ENCODE assay signal across 9 cellular contexts in genomic region chrX:45743081-45743533, GRCh38.
A peak's percentile ranks its signal among the peaks of the same experiment; 100 is the strongest.
DNase-seq lines count a peak whose midpoint lies in the region; ATAC-seq and TF ChIP-seq lines count a peak whose summit lies in the region.
"Had no signal": no experiment of that assay in that cellular context is flagged by ENCODE, and none has a peak within 500 bp of the region (broad histone marks: within the 10 kb centered on the region; RNA-seq: fewer than 3 reads in every experiment).

No MANE protein-coding gene starts in this region.

- H3K4ac ChIP-seq in mesendoderm (ENCODE audit: low read depth, low read length) = no peak overlapping the region

- no peak overlapping the region for H3K23ac ChIP-seq in mesendoderm (ENCODE audit: low read length)

- no peaks in the 10 kb centered on the region for H3K9me3 ChIP-seq in left lung

- H3K36me3 ChIP-seq in mesendoderm (ENCODE audit: control insufficient read depth, insufficient read depth, low read length) (peaks cover 2% of the 10 kb centered on the region), left lung (peaks cover 0 to 14% of the 10 kb centered on the region in 2 donors)

- no peak overlapping the region for H4K5ac ChIP-seq in mesendoderm (ENCODE audit: low read length)

- H3K4me3 Mint-ChIP-seq in activated naive CD8-positive, alpha-beta T cell treated with anti-CD3 and anti-CD28 coated beads, Interleukin-2, amount 50 U/mL, for 24 hours = no peak overlapping the region
- H3K4me3 Mint-ChIP-seq: stimulated activated memory B cell treated with anti-CD40 and anti-IgM and Interleukin-4, amounts not matched to agents 10 μg/mL and 1 μg/mL and 100 μg/mL, for 72 hours had no signal

- peaks cover 23% of the 10 kb centered on the region for H3K4me1 Mint-ChIP-seq in activated naive CD8-positive, alpha-beta T cell treated with anti-CD3 and anti-CD28 coated beads, Interleukin-2, amount 50 U/mL, for 24 hours

- H3K4me1 ChIP-seq in mesendoderm (ENCODE audit: control insufficient read depth, low read depth, low read length) (no peaks in the 10 kb centered on the region), left lung (peaks cover 0 to under 1% of the 10 kb centered on the region in 2 donors)
- H3K4me1 ChIP-seq: parathyroid adenoma had no signal

- H3K9me3 Mint-ChIP-seq in activated naive CD8-positive, alpha-beta T cell treated with anti-CD3 and anti-CD28 coated beads, Interleukin-2, amount 50 U/mL, for 24 hours = no peaks in the 10 kb centered on the region
- H3K9me3 Mint-ChIP-seq: stimulated activated memory B cell treated with anti-CD40 and anti-IgM and Interleukin-4, amounts not matched to agents 10 μg/mL and 1 μg/mL and 100 μg/mL, for 72 hours had no signal

- H2BK120ac ChIP-seq in mesendoderm (ENCODE audit: low read depth, low read length) = no peak overlapping the region

- no peaks in the 10 kb centered on the region for H3K79me2 ChIP-seq in mesendoderm (ENCODE audit: control insufficient read depth, insufficient read depth, low read length)
- H3K79me2 ChIP-seq: parathyroid adenoma had no signal

- H3K56ac ChIP-seq in mesendoderm (ENCODE audit: low read length) = no peak overlapping the region

- H3K27ac Mint-ChIP-seq in activated naive CD8-positive, alpha-beta T cell treated with anti-CD3 and anti-CD28 coated beads, Interleukin-2, amount 50 U/mL, for 24 hours = no peak overlapping the region
- H3K27ac Mint-ChIP-seq: stimulated activated memory B cell treated with anti-CD40 and anti-IgM and Interleukin-4, amounts not matched to agents 10 μg/mL and 1 μg/mL and 100 μg/mL, for 72 hours had no signal

- H3K18ac ChIP-seq in mesendoderm (ENCODE audit: low read length) = no peak overlapping the region

- peak; percentile 54 for DNase-seq in GM04503 (ENCODE audit: low read depth)
- DNase-seq in HPDE6-E6E7 (ENCODE audit: extremely low spot score) = peak; percentile 16
- DNase-seq in activated naive CD8-positive, alpha-beta T cell treated with anti-CD3 and anti-CD28 coated beads, Interleukin-2, amount 50 U/mL, for 24 hours = no peak
- peak; percentile 49 for DNase-seq in mesendoderm
- no peak for DNase-seq in left lung
- no peak for DNase-seq in NCI-H2196 treated with DMSO at 0.1 percent for 48 hours (lab: John Stamatoyannopoulos, UW; ENCODE audit: unreplicated experiment)
- no peak for DNase-seq in activated CD4-positive, alpha-beta T cell treated with anti-CD3 and anti-CD28 coated beads for 4 hours

- H3K36me3 Mint-ChIP-seq in activated naive CD8-positive, alpha-beta T cell treated with anti-CD3 and anti-CD28 coated beads, Interleukin-2, amount 50 U/mL, for 24 hours (ENCODE audit: low read depth) = peaks cover 33% of the 10 kb centered on the region

- intact Hi-C loops in left lung (cut with DNase I) = no loop called here

- H4K8ac ChIP-seq in mesendoderm (ENCODE audit: low read depth, low read length) = no peak overlapping the region

- no peaks in the 10 kb centered on the region for H3K79me1 ChIP-seq in mesendoderm (ENCODE audit: low read length)

- WGBS in mesendoderm (ENCODE audit: extremely low coverage, insufficient coverage, low lambda C conversion rate) = no CpG with 5 or more reads among the region's 5 CpGs

- no peak overlapping the region for H2BK15ac ChIP-seq in mesendoderm (replicated peaks; ENCODE audit: low read depth)

- TF ChIP-seq CTCF in left lung (IDR thresholded peaks at IDR 0.05) = no peak

- H3K9ac ChIP-seq in mesendoderm (ENCODE audit: low read length) = no peak overlapping the region
- H3K9ac ChIP-seq: parathyroid adenoma had no signal

- H3K4me3 ChIP-seq in mesendoderm (ENCODE audit: low read length) (no peak overlapping the region), left lung (no peak overlapping the region)

- no peaks in the 10 kb centered on the region for H3K27me3 ChIP-seq in mesendoderm (ENCODE audit: insufficient read depth, low read length, poor library complexity)
- no peaks in the 10 kb centered on the region for H3K27me3 ChIP-seq in left lung

- no peak overlapping the region for H2AK5ac ChIP-seq in mesendoderm (ENCODE audit: low read length)

- no peak overlapping the region for H2BK5ac ChIP-seq in mesendoderm (ENCODE audit: low read length)

- ATAC-seq in activated naive CD8-positive, alpha-beta T cell treated with anti-CD3 and anti-CD28 coated beads, Interleukin-2, amount 50 U/mL, for 24 hours = peak; percentile 86
- no peak for ATAC-seq in left lung
- ATAC-seq: stimulated activated memory B cell treated with anti-CD40 and anti-IgM and Interleukin-4, amounts not matched to agents 10 μg/mL and 1 μg/mL and 100 μg/mL, for 72 hours had no signal

- no peaks in the 10 kb centered on the region for H3K27me3 Mint-ChIP-seq in activated naive CD8-positive, alpha-beta T cell treated with anti-CD3 and anti-CD28 coated beads, Interleukin-2, amount 50 U/mL, for 24 hours
- H3K27me3 Mint-ChIP-seq: stimulated activated memory B cell treated with anti-CD40 and anti-IgM and Interleukin-4, amounts not matched to agents 10 μg/mL and 1 μg/mL and 100 μg/mL, for 72 hours had no signal

- no peak overlapping the region for H3K4me2 ChIP-seq in mesendoderm (ENCODE audit: low read length)

- H3K27ac ChIP-seq in mesendoderm (ENCODE audit: low read depth, low read length) (no peak overlapping the region), left lung (no peak overlapping the region)
- H3K27ac ChIP-seq: parathyroid adenoma had no signal

Comparison
In these comparisons a context has a peak if more than half of its experiments do, and no peak if none do; other contexts are left out.
1. DNase-seq: peak in GM04503 (single experiment), HPDE6-E6E7 (single experiment) and mesendoderm (single experiment); none in activated naive CD8-positive, alpha-beta T cell treated with anti-CD3 and anti-CD28 coated beads, Interleukin-2, amount 50 U/mL, for 24 hours (single experiment), left lung (0 of 2), NCI-H2196 treated with DMSO at 0.1 percent for 48 hours (single experiment) and activated CD4-positive, alpha-beta T cell treated with anti-CD3 and anti-CD28 coated beads for 4 hours (0 of 2).